In the genomic region with DNA sequence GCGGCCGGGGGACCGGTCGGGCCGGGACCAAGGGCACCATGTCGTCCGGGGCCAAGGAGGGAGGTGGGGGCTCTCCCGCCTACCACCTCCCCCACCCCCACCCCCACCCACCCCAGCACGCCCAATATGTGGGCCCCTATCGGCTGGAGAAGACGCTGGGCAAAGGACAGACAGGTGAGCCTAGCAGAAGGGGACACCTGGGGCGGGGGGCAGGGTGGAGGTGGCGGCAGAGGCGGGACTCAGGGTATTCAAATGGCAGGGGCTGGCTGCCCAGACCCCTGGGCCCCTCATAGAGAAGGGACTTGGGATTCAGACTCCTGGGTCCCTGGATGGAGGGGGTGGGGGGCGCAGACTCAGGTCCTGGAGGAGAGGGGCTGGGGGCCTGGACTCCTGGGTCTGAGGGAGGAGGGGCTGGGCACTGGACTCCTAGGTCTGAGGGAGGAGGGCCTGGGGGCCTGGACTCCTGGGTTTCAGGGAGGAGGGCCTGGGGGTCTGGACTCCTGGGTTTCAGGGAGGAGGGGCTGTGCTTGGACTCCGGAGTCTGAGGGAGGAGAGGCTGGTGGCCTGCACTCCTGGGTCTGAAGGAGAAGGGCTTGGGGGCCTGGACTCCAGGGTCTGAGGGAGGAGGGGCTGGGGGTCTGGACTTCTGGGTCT, we compare ENCODE assay signal across 9 cellular contexts. TPM values are rescaled to one million over a fixed set of nuclear protein-coding genes. Genes with fewer than 3 reads are reported as not detected.
DNase-seq lines count a peak whose midpoint lies in the region; ATAC-seq and TF ChIP-seq lines count a peak whose summit lies in the region.
"Had no signal": no experiment of that assay in that cellular context is flagged by ENCODE, and none has a peak within 500 bp of the region (broad histone marks: within the 10 kb centered on the region; RNA-seq: fewer than 3 reads in every experiment).

No MANE protein-coding gene starts in this region.

- no peak overlapping the region for H3K23ac ChIP-seq in neuronal stem cell (ENCODE audit: low read depth, low read length, poor library complexity)

- peak overlapping the region; percentile 94 for H2BK15ac ChIP-seq in neuronal stem cell (ENCODE audit: low read length)

- no peak for DNase-seq in BJ (ENCODE audit: low read depth)
- peak; percentile 65 for DNase-seq in NCI-H146 (lab: John Stamatoyannopoulos, UW)
- no peak for DNase-seq in effector memory CD8-positive, alpha-beta T cell
- no peak for DNase-seq in neuronal stem cell (ENCODE audit: low spot score)
- no peak for DNase-seq in iPS-NIHi7 (ENCODE audit: extremely low spot score)
- no peak for DNase-seq in middle frontal gyrus (ENCODE audit: extremely low spot score, low spot score)
- DNase-seq in NCI-H1092 treated with DMSO at 0.1 percent for 48 hours (lab: John Stamatoyannopoulos, UW): no peak

- CTCF ChIA-PET in BJ (lab: Yijun Ruan, JAX): interaction anchor here (1.3 to 1.8 kb wide), 2 partner anchors 17 to 124 kb away, joined by 3 to 8 read pairs; no protein-coding TSS in a partner anchor

- peaks cover 17% of the 10 kb centered on the region for H3K79me1 ChIP-seq in neuronal stem cell (ENCODE audit: low read depth, low read length)

- peak overlapping the region; percentile 62 to 66 for H3K27ac Mint-ChIP-seq in effector memory CD8-positive, alpha-beta T cell
- H3K27ac Mint-ChIP-seq: activated CD4-positive, alpha-beta memory T cell treated with anti-CD3 and anti-CD28 coated beads, Interleukin-2, amount 10 ng/mL, durations not matched to agents 7 days and 5 days had no signal

- peaks cover 13% of the 10 kb centered on the region for H3K36me3 Mint-ChIP-seq in effector memory CD8-positive, alpha-beta T cell (ENCODE audit: insufficient read depth)

- H2AK5ac ChIP-seq in neuronal stem cell (ENCODE audit: low read depth, low read length): peak overlapping the region; percentile 53

- peak overlapping the region; percentile 4 for H2BK120ac ChIP-seq in neuronal stem cell (ENCODE audit: low read depth, low read length)

- H3K4me1 Mint-ChIP-seq in effector memory CD8-positive, alpha-beta T cell (ENCODE audit: low read depth in 2 of 2): peaks cover 21 to 24% of the 10 kb centered on the region in 2 donors

- WGBS in neuronal stem cell (ENCODE audit: extremely low coverage in 2 of 2, insufficient read length in 2 of 2, insufficient replicate concordance in 1 of 2), 2 donors: no CpG with 5 or more reads among the region's 16 CpGs

- peaks cover 0 to 1% of the 10 kb centered on the region in 2 donors for H3K9me3 ChIP-seq in neuronal stem cell (replicated peaks in 1 of 2; ENCODE audit: control insufficient read depth in 2 of 2, insufficient read depth in 1 of 2, low read depth in 1 of 2, low read length in 2 of 2)

- peak overlapping the region; percentile 57 for H3K4me3 ChIP-seq in BJ (ENCODE audit: low read depth, low read length)
- peak overlapping the region; percentile 60 to 80 for H3K4me3 ChIP-seq in neuronal stem cell (ENCODE audit: low read length in 2 of 2)

- no peaks in the 10 kb centered on the region for H3K27me3 Mint-ChIP-seq in effector memory CD8-positive, alpha-beta T cell

- POLR2A ChIA-PET in BJ (lab: Charles Lee): no interaction called here

- H3K36me3 ChIP-seq in BJ (ENCODE audit: control insufficient read depth, insufficient read depth, low read length): peaks cover 6% of the 10 kb centered on the region
- peaks cover 17 to 21% of the 10 kb centered on the region in 2 donors for H3K36me3 ChIP-seq in neuronal stem cell (replicated peaks in 1 of 2; ENCODE audit: control insufficient read depth in 2 of 2, insufficient read depth in 2 of 2, low read length in 2 of 2)

- peak overlapping the region; percentile 19 for H3K27ac ChIP-seq in neuronal stem cell (replicated peaks; ENCODE audit: low read length)

- H2AFZ ChIP-seq in neuronal stem cell (ENCODE audit: low read length): no peak overlapping the region

- TF ChIP-seq CTCF in BJ (IDR thresholded peaks at IDR 0.05; ENCODE audit: insufficient read depth, low read depth, low read length): no peak

- no peak overlapping the region for H2BK12ac ChIP-seq in neuronal stem cell (ENCODE audit: low read length)

- H4K91ac ChIP-seq in neuronal stem cell (ENCODE audit: low read depth, low read length, poor library complexity): no peak overlapping the region

- H3K27me3 ChIP-seq in BJ (ENCODE audit: control insufficient read depth, insufficient read depth, low read length) (no peaks in the 10 kb centered on the region), neuronal stem cell (ENCODE audit: control insufficient read depth in 3 of 3, insufficient read depth in 3 of 3, low read depth in 1 of 3, low read length in 3 of 3) (no peaks in the 10 kb centered on the region)

- peak overlapping the region; percentile 77 for H3K4me2 ChIP-seq in neuronal stem cell (ENCODE audit: insufficient read depth, low read length, poor library complexity, severe bottlenecking)

- peak overlapping the region; percentile 48 to 62 for H3K4me3 Mint-ChIP-seq in effector memory CD8-positive, alpha-beta T cell
- H3K4me3 Mint-ChIP-seq: activated CD4-positive, alpha-beta memory T cell treated with anti-CD3 and anti-CD28 coated beads, Interleukin-2, amount 10 ng/mL, durations not matched to agents 7 days and 5 days had no signal

- H3K4ac ChIP-seq in neuronal stem cell (ENCODE audit: low read length): no peak overlapping the region

- no peak for ATAC-seq in effector memory CD8-positive, alpha-beta T cell (replicated peaks)
- ATAC-seq in GM18517 (IDR thresholded peaks at IDR 0.05; ENCODE audit: unreplicated experiment): no peak

- H4K8ac ChIP-seq in neuronal stem cell (ENCODE audit: low read depth, low read length): no peak overlapping the region

- peaks cover 9 to 24% of the 10 kb centered on the region in 2 donors for H3K4me1 ChIP-seq in neuronal stem cell (ENCODE audit: control insufficient read depth in 2 of 2, insufficient read depth in 1 of 2, low read depth in 1 of 2, low read length in 2 of 2)

- H3K14ac ChIP-seq in neuronal stem cell (ENCODE audit: low read length): no peak overlapping the region

- no peak overlapping the region for H3K9ac ChIP-seq in neuronal stem cell (ENCODE audit: low read depth, low read length, poor library complexity)

- peak overlapping the region; percentile 85 for H3K18ac ChIP-seq in neuronal stem cell (ENCODE audit: low read length)

- H3K9me3 Mint-ChIP-seq in effector memory CD8-positive, alpha-beta T cell: no peaks in the 10 kb centered on the region
- H3K9me3 Mint-ChIP-seq: activated CD4-positive, alpha-beta memory T cell treated with anti-CD3 and anti-CD28 coated beads, Interleukin-2, amount 10 ng/mL, durations not matched to agents 7 days and 5 days had no signal

- no peak overlapping the region for H2BK5ac ChIP-seq in neuronal stem cell (ENCODE audit: low read length)

RNA-seq across cellular contexts. Expression of a gene that starts 0.7 kb away (rescaled TPM):
- 10.6 and 12.8 TPM in 2 replicates for polyA plus RNA-seq in BJ (2011; rRNA removed)
- polyA minus RNA-seq in BJ (2011; rRNA and poly(A)+ RNA removed): 2.1 and 4.7 TPM in 2 replicates
- polyA plus RNA-seq in neuronal stem cell (2013, experiment 1 of 2): 30.5 TPM
- 31.6 TPM for polyA plus RNA-seq in neuronal stem cell (2013, experiment 2 of 2)

RNA-seq across cellular contexts. Expression of a gene that starts 4.6 kb away (rescaled TPM):
- polyA plus RNA-seq in BJ (2011; rRNA removed): 24.4 and 43.8 TPM in 2 replicates
- polyA minus RNA-seq in BJ (2011; rRNA and poly(A)+ RNA removed): 15.7 and 17.5 TPM in 2 replicates
- 32.8 TPM for polyA plus RNA-seq in neuronal stem cell (2013, experiment 1 of 2)
- polyA plus RNA-seq in neuronal stem cell (2013, experiment 2 of 2): 30.1 TPM

RNA-seq across cellular contexts. Expression of a gene that starts 25.7 kb away (rescaled TPM):
- polyA plus RNA-seq in BJ (2011; rRNA removed): 25.9 and 42.5 TPM in 2 replicates
- 45.2 and 45.5 TPM in 2 replicates for polyA minus RNA-seq in BJ (2011; rRNA and poly(A)+ RNA removed)
- polyA plus RNA-seq in neuronal stem cell (2013, experiment 1 of 2): 33.0 TPM
- 32.6 TPM for polyA plus RNA-seq in neuronal stem cell (2013, experiment 2 of 2)

RNA-seq across cellular contexts. Expression of a gene that starts 40.6 kb away (rescaled TPM):
- not detected in 2 replicates for polyA plus RNA-seq in BJ (2011; rRNA removed)
- not detected in 2 replicates for polyA minus RNA-seq in BJ (2011; rRNA and poly(A)+ RNA removed)
- polyA plus RNA-seq in neuronal stem cell (2013, experiment 1 of 2): not detected
- 0.04 TPM for polyA plus RNA-seq in neuronal stem cell (2013, experiment 2 of 2)

RNA-seq across cellular contexts. Expression of a gene that starts 55.1 kb away (rescaled TPM):
- 3.7 and 6.4 TPM in 2 replicates for polyA plus RNA-seq in BJ (2011; rRNA removed)
- 4.7 and 5.4 TPM in 2 replicates for polyA minus RNA-seq in BJ (2011; rRNA and poly(A)+ RNA removed)
- polyA plus RNA-seq in neuronal stem cell (2013, experiment 1 of 2): 46.5 TPM
- polyA plus RNA-seq in neuronal stem cell (2013, experiment 2 of 2): 47.0 TPM
